30 cellular contexts compared by ENCODE assay signal in genomic region chr1:163842546-163842945, GRCh38.
A peak's percentile ranks its signal among the peaks of the same experiment; 100 is the strongest.
DNase-seq lines count a peak whose midpoint lies in the region; ATAC-seq and TF ChIP-seq lines count a peak whose summit lies in the region.
"Had no signal": no experiment of that assay in that cellular context is flagged by ENCODE, and none has a peak within 500 bp of the region (broad histone marks: within the 10 kb centered on the region; RNA-seq: fewer than 3 reads in every experiment).

No MANE protein-coding gene starts in this region.

- no peaks in the 10 kb centered on the region for H3K27me3 Mint-ChIP-seq in CD8-positive, alpha-beta T cell (ENCODE audit: low read depth)
- H3K27me3 Mint-ChIP-seq: activated CD4-positive, alpha-beta memory T cell treated with anti-CD3 and anti-CD28 coated beads for 36 hours; naive thymus-derived CD4-positive, alpha-beta T cell; stimulated activated naive B cell treated with anti-CD40 and anti-IgM and Interleukin-4, amounts not matched to agents 10 μg/mL and 1 μg/mL and 100 μg/mL, for 72 hours had no signal

- no peak overlapping the region for H3K9ac ChIP-seq in adipocyte (ENCODE audit: low read length)
- H3K9ac ChIP-seq: BLaER1 had no signal

- no peak overlapping the region for H3K4me3 ChIP-seq in AG10803 (ENCODE audit: low read length)
- no peak overlapping the region for H3K4me3 ChIP-seq in adipocyte (ENCODE audit: low read length)
- no peak overlapping the region for H3K4me3 ChIP-seq in fibroblast of villous mesenchyme (ENCODE audit: low read depth, low read length)
- no peak overlapping the region for H3K4me3 ChIP-seq in skeletal muscle cell (ENCODE audit: low read depth, low read length)
- H3K4me3 ChIP-seq in CD8-positive, alpha-beta T cell (ENCODE audit: low read depth, low read length), result no peak overlapping the region
- H3K4me3 ChIP-seq: BLaER1, dorsolateral prefrontal cortex, left ventricle myocardium inferior, prostate gland, right lobe of liver, suprapubic skin, upper lobe of right lung had no signal

- CTCF ChIA-PET in CD8-positive, alpha-beta T cell (lab: Charles Lee), result no interaction called here

- TF ChIP-seq CTCF in AG10803 (conservative IDR thresholded peaks at IDR 0.05; ENCODE audit: low read length) (no peak), fibroblast of villous mesenchyme (IDR thresholded peaks at IDR 0.05; ENCODE audit: insufficient read depth, low read depth, low read length) (no peak)
- TF ChIP-seq CTCF in CD8-positive, alpha-beta T cell (IDR thresholded peaks at IDR 0.05), result no peak

- no peak overlapping the region for H3K4me3 Mint-ChIP-seq in CD8-positive, alpha-beta T cell
- H3K4me3 Mint-ChIP-seq: activated CD4-positive, alpha-beta memory T cell treated with anti-CD3 and anti-CD28 coated beads for 36 hours; activated T-helper 1 cell treated with anti-CD3 and anti-CD28 coated beads, Interleukin-12 subunit alpha, Interleukin-12 subunit beta, Interleukin-2, Interleukin-4 antibody, amounts not matched to agents 30 ng/mL and 10 ng/mL and 1 ng/mL, durations not matched to agents 14 hours and 24 hours and 36 hours; brain; H9; naive thymus-derived CD4-positive, alpha-beta T cell; stimulated activated naive B cell treated with anti-CD40 and anti-IgM and Interleukin-4, amounts not matched to agents 10 μg/mL and 1 μg/mL and 100 μg/mL, for 72 hours; T-helper 2 cell treated with Interferon-gamma antibody and Interleukin-4, amounts not matched to agents 5 μg/mL and 100 μg/mL, for 36 hours had no signal

- peaks cover 28% of the 10 kb centered on the region for H3K4me1 ChIP-seq in adipocyte (ENCODE audit: control insufficient read depth, insufficient read depth, low read length)
- H3K4me1 ChIP-seq in CD8-positive, alpha-beta T cell (ENCODE audit: insufficient read depth, low read length), result no peaks in the 10 kb centered on the region
- H3K4me1 ChIP-seq: BLaER1, prostate gland, right lobe of liver, suprapubic skin, upper lobe of right lung had no signal

- no peaks in the 10 kb centered on the region for H3K27me3 ChIP-seq in adipocyte (replicated peaks; ENCODE audit: control insufficient read depth, insufficient read depth, low read length)
- H3K27me3 ChIP-seq in CD8-positive, alpha-beta T cell (ENCODE audit: insufficient read depth, low read length), result no peaks in the 10 kb centered on the region
- H3K27me3 ChIP-seq: BLaER1, dorsolateral prefrontal cortex, right lobe of liver, suprapubic skin, upper lobe of right lung had no signal

- H3K27ac Mint-ChIP-seq in CD8-positive, alpha-beta T cell, result no peak overlapping the region
- H3K27ac Mint-ChIP-seq: activated CD4-positive, alpha-beta memory T cell treated with anti-CD3 and anti-CD28 coated beads for 36 hours; activated T-helper 1 cell treated with anti-CD3 and anti-CD28 coated beads, Interleukin-12 subunit alpha, Interleukin-12 subunit beta, Interleukin-2, Interleukin-4 antibody, amounts not matched to agents 30 ng/mL and 10 ng/mL and 1 ng/mL, durations not matched to agents 14 hours and 24 hours and 36 hours; brain; H9; naive thymus-derived CD4-positive, alpha-beta T cell; stimulated activated naive B cell treated with anti-CD40 and anti-IgM and Interleukin-4, amounts not matched to agents 10 μg/mL and 1 μg/mL and 100 μg/mL, for 72 hours; T-helper 2 cell treated with Interferon-gamma antibody and Interleukin-4, amounts not matched to agents 5 μg/mL and 100 μg/mL, for 36 hours had no signal

- no peaks in the 10 kb centered on the region for H3K36me3 Mint-ChIP-seq in CD8-positive, alpha-beta T cell
- H3K36me3 Mint-ChIP-seq: activated CD4-positive, alpha-beta memory T cell treated with anti-CD3 and anti-CD28 coated beads for 36 hours; brain; naive thymus-derived CD4-positive, alpha-beta T cell; stimulated activated naive B cell treated with anti-CD40 and anti-IgM and Interleukin-4, amounts not matched to agents 10 μg/mL and 1 μg/mL and 100 μg/mL, for 72 hours had no signal

- H3K4me1 Mint-ChIP-seq in CD8-positive, alpha-beta T cell (ENCODE audit: low read depth), result no peaks in the 10 kb centered on the region
- H3K4me1 Mint-ChIP-seq: naive thymus-derived CD4-positive, alpha-beta T cell; stimulated activated naive B cell treated with anti-CD40 and anti-IgM and Interleukin-4, amounts not matched to agents 10 μg/mL and 1 μg/mL and 100 μg/mL, for 72 hours had no signal

- intact Hi-C loops in CD8-positive, alpha-beta T cell (cut with DNase I, micrococcal nuclease), result no loop called here

- H3K9me3 Mint-ChIP-seq in CD8-positive, alpha-beta T cell, result peaks cover 11% of the 10 kb centered on the region
- H3K9me3 Mint-ChIP-seq: activated T-helper 1 cell treated with anti-CD3 and anti-CD28 coated beads, Interleukin-12 subunit alpha, Interleukin-12 subunit beta, Interleukin-2, Interleukin-4 antibody, amounts not matched to agents 30 ng/mL and 10 ng/mL and 1 ng/mL, durations not matched to agents 14 hours and 24 hours and 36 hours; H9 had no signal

- no peaks in the 10 kb centered on the region for H3K36me3 ChIP-seq in adipocyte (ENCODE audit: control insufficient read depth, insufficient read depth, low read length, severe bottlenecking)
- H3K36me3 ChIP-seq in CD8-positive, alpha-beta T cell (ENCODE audit: insufficient read depth, low read length), result no peaks in the 10 kb centered on the region
- H3K36me3 ChIP-seq: BLaER1, left ventricle myocardium inferior, prostate gland, right lobe of liver, suprapubic skin, upper lobe of right lung had no signal

- peak; percentile 73 for DNase-seq in AG10803 (ENCODE audit: low read depth)
- peak; percentile 18 for DNase-seq in adipocyte (ENCODE audit: low read depth)
- peak; percentile 63 for DNase-seq in fibroblast of villous mesenchyme (ENCODE audit: low read depth)
- peak; percentile 31 for DNase-seq in skeletal muscle cell (ENCODE audit: low read depth)
- DNase-seq in CD8-positive, alpha-beta T cell, result no peak
- no peak for DNase-seq in mucosa of gallbladder (ENCODE audit: low spot score)
- DNase-seq in NCI-H510A (lab: John Stamatoyannopoulos, UW), result no peak
- DNase-seq: activated CD4-positive, alpha-beta memory T cell treated with anti-CD3 and anti-CD28 coated beads for 36 hours; activated CD4-positive, alpha-beta T cell treated with anti-CD3 and anti-CD28 coated beads for 1 hour; activated naive CD4-positive, alpha-beta T cell treated with Interleukin-2 at 50 U/mL for 16 hours; DMS53; dorsolateral prefrontal cortex; H9; islet precursor cell; left ventricle myocardium inferior; naive thymus-derived CD4-positive, alpha-beta T cell; NCI-H146; NCI-H2107; NCI-H774; nucleus accumbens; right lobe of liver; stimulated activated naive B cell treated with anti-CD40 and anti-IgM and Interleukin-4, amounts not matched to agents 10 μg/mL and 1 μg/mL and 100 μg/mL, for 72 hours; upper lobe of right lung had no signal

- no peaks in the 10 kb centered on the region for H3K9me3 ChIP-seq in adipocyte (ENCODE audit: control insufficient read depth, low read length)
- no peaks in the 10 kb centered on the region for H3K9me3 ChIP-seq in CD8-positive, alpha-beta T cell (ENCODE audit: low read length)
- H3K9me3 ChIP-seq: BLaER1, left ventricle myocardium inferior, prostate gland, right lobe of liver, suprapubic skin, upper lobe of right lung had no signal

- ATAC-seq in CD8-positive, alpha-beta T cell, result no peak
- ATAC-seq in HG02970 (IDR thresholded peaks at IDR 0.05; ENCODE audit: low FRiP score, unreplicated experiment), result no peak
- ATAC-seq: naive thymus-derived CD4-positive, alpha-beta T cell; right lobe of liver; stimulated activated naive B cell treated with anti-CD40 and anti-IgM and Interleukin-4, amounts not matched to agents 10 μg/mL and 1 μg/mL and 100 μg/mL, for 72 hours; upper lobe of right lung had no signal

- POLR2A ChIA-PET in CD8-positive, alpha-beta T cell (lab: Charles Lee), result interaction anchor here (0.6 kb wide), 1 partner anchor 14 kb away, joined by 3 read pairs; no protein-coding TSS in a partner anchor

- no peak overlapping the region for H3K27ac ChIP-seq in CD8-positive, alpha-beta T cell (ENCODE audit: low read depth, low read length)
- H3K27ac ChIP-seq: BLaER1, dorsolateral prefrontal cortex, left ventricle myocardium inferior, prostate gland, right lobe of liver, suprapubic skin, upper lobe of right lung had no signal

Comparison
In these comparisons a context has a peak if more than half of its experiments do, and no peak if none do; other contexts are left out.
1. DNase-seq: peak in AG10803 (single experiment), adipocyte (single experiment), fibroblast of villous mesenchyme (single experiment) and skeletal muscle cell (single experiment); none in CD8-positive, alpha-beta T cell (0 of 7), mucosa of gallbladder (single experiment) and NCI-H510A (single experiment).